Comparison of ENCODE assay signal across 8 cellular contexts in genomic region chr12:88141425-88141773, GRCh38. TPM values are rescaled to one million over a fixed set of nuclear protein-coding genes. Genes with fewer than 3 reads are reported as not detected.
DNase-seq lines count a peak whose midpoint lies in the region; ATAC-seq and TF ChIP-seq lines count a peak whose summit lies in the region.

No MANE protein-coding gene starts in this region.

- peaks cover 55% of the 10 kb centered on the region for H3K4me1 Mint-ChIP-seq in activated T-cell treated with anti-CD3 and anti-CD28 coated beads, Interleukin-2, amount 50 U/mL, for 24 hours (ENCODE audit: low read depth)
- peaks cover 21% of the 10 kb centered on the region for H3K4me1 Mint-ChIP-seq in activated naive CD8-positive, alpha-beta T cell treated with anti-CD3 and anti-CD28 coated beads, Interleukin-2, amount 10 ng/mL, durations not matched to agents 7 days and 5 days

- peak overlapping the region; percentile 97 for H3K4me3 Mint-ChIP-seq in activated T-cell treated with anti-CD3 and anti-CD28 coated beads, Interleukin-2, amount 50 U/mL, for 24 hours
- peak overlapping the region; percentile 96 for H3K4me3 Mint-ChIP-seq in activated naive CD8-positive, alpha-beta T cell treated with anti-CD3 and anti-CD28 coated beads, Interleukin-2, amount 10 ng/mL, durations not matched to agents 7 days and 5 days

- ATAC-seq in activated naive CD8-positive, alpha-beta T cell treated with anti-CD3 and anti-CD28 coated beads, Interleukin-2, amount 10 ng/mL, durations not matched to agents 7 days and 5 days (ENCODE audit: low read depth): no peak
- ATAC-seq in left lung (no peak), GM21526 (IDR thresholded peaks at IDR 0.05; ENCODE audit: low FRiP score, unreplicated experiment) (no peak)

- H3K27ac Mint-ChIP-seq in activated T-cell treated with anti-CD3 and anti-CD28 coated beads, Interleukin-2, amount 50 U/mL, for 24 hours: peak overlapping the region; percentile 97
- H3K27ac Mint-ChIP-seq in activated naive CD8-positive, alpha-beta T cell treated with anti-CD3 and anti-CD28 coated beads, Interleukin-2, amount 10 ng/mL, durations not matched to agents 7 days and 5 days: peak overlapping the region; percentile 86

- POLR2A ChIA-PET in activated naive CD8-positive, alpha-beta T cell treated with anti-CD3 and anti-CD28 coated beads, Interleukin-2, amount 10 ng/mL, durations not matched to agents 7 days and 5 days (lab: Charles Lee): interaction anchor here (1.1 to 2.1 kb wide), 2 partner anchors 27 to 104 kb away, joined by 3 to 5 read pairs; no protein-coding TSS in a partner anchor

- intact Hi-C loops in left lung (cut with DNase I) (no loop called here), tibial artery (cut with DNase I; ENCODE audit: low total_unique reads) (no loop called here)

- H3K27me3 Mint-ChIP-seq in activated T-cell treated with anti-CD3 and anti-CD28 coated beads, Interleukin-2, amount 50 U/mL, for 24 hours: no peaks in the 10 kb centered on the region
- H3K27me3 Mint-ChIP-seq in activated naive CD8-positive, alpha-beta T cell treated with anti-CD3 and anti-CD28 coated beads, Interleukin-2, amount 10 ng/mL, durations not matched to agents 7 days and 5 days: no peaks in the 10 kb centered on the region

- peak overlapping the region; percentile 80 for H3K27ac ChIP-seq in left lung
- H3K27ac ChIP-seq in tibial artery: peak overlapping the region; percentile 82 to 85

- H3K4me3 ChIP-seq in left lung: peak overlapping the region; percentile 57 to 66
- H3K4me3 ChIP-seq in tibial artery: peak overlapping the region; percentile 75 to 76

- no peak for DNase-seq in activated T-cell treated with anti-CD3 and anti-CD28 coated beads, Interleukin-2, amount 50 U/mL, for 24 hours
- DNase-seq in activated T-cell treated with anti-CD3 and anti-CD28 coated beads for 4 hours (no peak), left lung (no peak), tibial artery (no peak), RPMI8226 (no peak), COLO668 (lab: John Stamatoyannopoulos, UW; ENCODE audit: unreplicated experiment) (no peak)
- DNase-seq in activated naive CD8-positive, alpha-beta T cell treated with anti-CD3 and anti-CD28 coated beads, Interleukin-2, amount 10 ng/mL, durations not matched to agents 7 days and 5 days: no peak

- no peak for TF ChIP-seq CTCF in left lung (IDR thresholded peaks at IDR 0.05)
- no peak for TF ChIP-seq CTCF in tibial artery (IDR thresholded peaks at IDR 0.05)

- no peaks in the 10 kb centered on the region for H3K36me3 ChIP-seq in left lung
- peaks cover 0 to 7% (median 0%) of the 10 kb centered on the region in 3 donors for H3K36me3 ChIP-seq in tibial artery

- H3K9me3 ChIP-seq in left lung: no peaks in the 10 kb centered on the region
- H3K9me3 ChIP-seq in tibial artery: no peaks in the 10 kb centered on the region

- H3K27me3 ChIP-seq in left lung (no peaks in the 10 kb centered on the region), tibial artery (no peaks in the 10 kb centered on the region)

- peaks cover 68% of the 10 kb centered on the region for H3K36me3 Mint-ChIP-seq in activated T-cell treated with anti-CD3 and anti-CD28 coated beads, Interleukin-2, amount 50 U/mL, for 24 hours (ENCODE audit: low read depth)
- H3K36me3 Mint-ChIP-seq in activated naive CD8-positive, alpha-beta T cell treated with anti-CD3 and anti-CD28 coated beads, Interleukin-2, amount 10 ng/mL, durations not matched to agents 7 days and 5 days: peaks cover 11% of the 10 kb centered on the region

- peaks cover 0 to 21% of the 10 kb centered on the region in 2 donors for H3K4me1 ChIP-seq in left lung
- peaks cover 0 to 19% (median 6%) of the 10 kb centered on the region in 4 donors for H3K4me1 ChIP-seq in tibial artery

- no peaks in the 10 kb centered on the region for H3K9me3 Mint-ChIP-seq in activated T-cell treated with anti-CD3 and anti-CD28 coated beads, Interleukin-2, amount 50 U/mL, for 24 hours
- H3K9me3 Mint-ChIP-seq in activated naive CD8-positive, alpha-beta T cell treated with anti-CD3 and anti-CD28 coated beads, Interleukin-2, amount 10 ng/mL, durations not matched to agents 7 days and 5 days: no peaks in the 10 kb centered on the region

RNA-seq across cellular contexts. Expression of gene CEP290, which starts 0.5 kb away (rescaled TPM):
- 10 to 100 TPM; 13.6 to 18.2 TPM for total RNA-seq in activated naive CD8-positive, alpha-beta T cell treated with anti-CD3 and anti-CD28 coated beads, Interleukin-2, amount 10 ng/mL, durations not matched to agents 7 days and 5 days
- 10 to 100 TPM; 10.8 to 12.3 TPM for total RNA-seq in left lung

RNA-seq across cellular contexts. Expression of gene TMTC3, which starts 0.7 kb away (rescaled TPM):
- 1 to 10 TPM; 6.7 to 8.2 TPM for total RNA-seq in activated naive CD8-positive, alpha-beta T cell treated with anti-CD3 and anti-CD28 coated beads, Interleukin-2, amount 10 ng/mL, durations not matched to agents 7 days and 5 days
- total RNA-seq in left lung: 10 to 100 TPM; 27.5 to 34.4 TPM
